In genomic region chr11:64803846-64804345, GRCh38 we compare ENCODE assay signal across 8 cellular contexts. TPM values are rescaled to one million over a fixed set of nuclear protein-coding genes. Genes with fewer than 3 reads are reported as not detected.
A peak's percentile ranks its signal among the peaks of the same experiment; 100 is the strongest.
DNase-seq lines count a peak whose midpoint lies in the region; ATAC-seq, FAIRE-seq and TF ChIP-seq lines count a peak whose summit lies in the region.

No MANE protein-coding gene starts in this region.

- H3K4me1 ChIP-seq in hepatocyte (ENCODE audit: insufficient read depth) (peaks cover 20% of the 10 kb centered on the region), small intestine (ENCODE audit: control insufficient read depth in 2 of 2, insufficient read depth in 1 of 2, low read depth in 1 of 2, low read length in 1 of 2) (peaks cover 0 to 4% of the 10 kb centered on the region in 2 donors)

- CTCF ChIA-PET in activated CD4-positive, alpha-beta memory T cell treated with anti-CD3 and anti-CD28 coated beads, Interleukin-2, amount 10 ng/mL, durations not matched to agents 7 days and 5 days (lab: Charles Lee): interaction anchor here (0.5 to 1.3 kb wide), 3 partner anchors 25 to 471 kb away, joined by 3 to 4 read pairs (median 3); partner anchors contain the start of gene SF1

- H3K27me3 ChIP-seq in hepatocyte (no peaks in the 10 kb centered on the region), small intestine (ENCODE audit: control insufficient read depth in 2 of 2, insufficient read depth in 2 of 2, low read length in 2 of 2) (no peaks in the 10 kb centered on the region)

- peak overlapping the region; percentile 57 for H3K4me3 ChIP-seq in HFF-Myc (replicated peaks; ENCODE audit: low read depth, low read length)
- H3K4me3 ChIP-seq in hepatocyte: peak overlapping the region; percentile 83
- peak overlapping the region in 1 of 2 donors; percentile 66 for H3K4me3 ChIP-seq in small intestine (ENCODE audit: low read depth in 1 of 2, low read length in 2 of 2)

- no peak for FAIRE-seq in small intestine (lab: Jason Lieb, UNC)

- H4K20me1 ChIP-seq in hepatocyte (ENCODE audit: insufficient read depth, poor library complexity, severe bottlenecking): no peaks in the 10 kb centered on the region

- H3K79me2 ChIP-seq in hepatocyte: peaks cover 8% of the 10 kb centered on the region

- H3K4me2 ChIP-seq in hepatocyte: peak overlapping the region; percentile 96

- peaks cover 38% of the 10 kb centered on the region for H3K4me1 Mint-ChIP-seq in activated CD4-positive, alpha-beta memory T cell treated with anti-CD3 and anti-CD28 coated beads, Interleukin-2, amount 10 ng/mL, durations not matched to agents 7 days and 5 days

- no peak for ATAC-seq in HG02973 (IDR thresholded peaks at IDR 0.05; ENCODE audit: unreplicated experiment)

- POLR2A ChIA-PET in activated CD4-positive, alpha-beta memory T cell treated with anti-CD3 and anti-CD28 coated beads, Interleukin-2, amount 10 ng/mL, durations not matched to agents 7 days and 5 days (lab: Charles Lee): interaction anchor here (0.8 to 3.1 kb wide), 10 partner anchors 9 to 693 kb away, joined by 3 to 18 read pairs (median 3); partner anchors contain the start of genes ARL2 and RASGRP2

- 44% methylated on average over 15 of the region's 15 CpGs for WGBS in hepatocyte (ENCODE audit: low lambda C conversion rate, missing lambda C conversion rate)
- WGBS in small intestine, 3 donors: 39 to 42% (median 40%) methylated on average over 15 of the region's 15 CpGs

- peak overlapping the region; percentile 85 for H3K4me3 Mint-ChIP-seq in activated CD4-positive, alpha-beta memory T cell treated with anti-CD3 and anti-CD28 coated beads, Interleukin-2, amount 10 ng/mL, durations not matched to agents 7 days and 5 days

- H3K27me3 Mint-ChIP-seq in activated CD4-positive, alpha-beta memory T cell treated with anti-CD3 and anti-CD28 coated beads, Interleukin-2, amount 10 ng/mL, durations not matched to agents 7 days and 5 days: no peaks in the 10 kb centered on the region

- H3K27ac Mint-ChIP-seq in activated CD4-positive, alpha-beta memory T cell treated with anti-CD3 and anti-CD28 coated beads, Interleukin-2, amount 10 ng/mL, durations not matched to agents 7 days and 5 days: peak overlapping the region; percentile 86

- peak overlapping the region; percentile 98 for H3K27ac ChIP-seq in hepatocyte
- peak overlapping the region; percentile 27 to 89 for H3K27ac ChIP-seq in small intestine (ENCODE audit: low read depth in 1 of 2, low read length in 1 of 2)

- no peak for TF ChIP-seq CTCF in HFF-Myc (IDR thresholded peaks at IDR 0.05; ENCODE audit: low read depth, low read length, missing control alignments)
- no peak for TF ChIP-seq CTCF in hepatocyte (IDR thresholded peaks at IDR 0.05; ENCODE audit: poor library complexity)

- H2AFZ ChIP-seq in hepatocyte: peak overlapping the region; percentile 98

- H3K9me2 ChIP-seq in hepatocyte (replicated peaks; ENCODE audit: insufficient read depth): no peaks in the 10 kb centered on the region

- H3K36me3 ChIP-seq in hepatocyte (replicated peaks; ENCODE audit: insufficient read depth, low read depth) (no peaks in the 10 kb centered on the region), small intestine (ENCODE audit: control insufficient read depth in 2 of 2, insufficient read depth in 2 of 2, low read length in 2 of 2) (no peaks in the 10 kb centered on the region)

- H3K9me3 ChIP-seq in hepatocyte (ENCODE audit: low read depth): no peaks in the 10 kb centered on the region
- H3K9me3 ChIP-seq in small intestine (ENCODE audit: control insufficient read depth, low read depth): no peaks in the 10 kb centered on the region

- no peak for DNase-seq in HFF-Myc (ENCODE audit: extremely low read depth, low read depth)
- no peak for DNase-seq in activated CD4-positive, alpha-beta memory T cell treated with anti-CD3 and anti-CD28 coated beads, Interleukin-2, amount 10 ng/mL, durations not matched to agents 7 days and 5 days
- DNase-seq in hepatocyte (ENCODE audit: low spot score): no peak
- no peak for DNase-seq in small intestine
- no peak for DNase-seq in stimulated activated naive CD4-positive, alpha-beta T cell (lab: John Stamatoyannopoulos, UW)
- no peak for DNase-seq in occipital lobe (lab: John Stamatoyannopoulos, UW)
- DNase-seq in NCI-H187 treated with DMSO at 0.1 percent for 48 hours (lab: John Stamatoyannopoulos, UW): no peak

- peaks cover 33% of the 10 kb centered on the region for H3K36me3 Mint-ChIP-seq in activated CD4-positive, alpha-beta memory T cell treated with anti-CD3 and anti-CD28 coated beads, Interleukin-2, amount 10 ng/mL, durations not matched to agents 7 days and 5 days (ENCODE audit: low read depth)

- no peaks in the 10 kb centered on the region for H3K9me3 Mint-ChIP-seq in activated CD4-positive, alpha-beta memory T cell treated with anti-CD3 and anti-CD28 coated beads, Interleukin-2, amount 10 ng/mL, durations not matched to agents 7 days and 5 days

RNA-seq across cellular contexts. Expression of gene MAP4K2, which starts 0.9 kb away (rescaled TPM):
- total RNA-seq in activated CD4-positive, alpha-beta memory T cell treated with anti-CD3 and anti-CD28 coated beads, Interleukin-2, amount 10 ng/mL, durations not matched to agents 7 days and 5 days: 10 to 100 TPM; 95.6 to 98.0 TPM
- total RNA-seq in hepatocyte (7.8 and 23.5 TPM in 2 replicates), occipital lobe (9.8 TPM)
- polyA plus RNA-seq in hepatocyte (9.0 and 13.2 TPM in 2 replicates), small intestine (10 to 100 TPM in 1 of 3 donors, 1 to 10 TPM in 2; 9.2 to 13.6 (median 9.7) TPM)

RNA-seq across cellular contexts. Expression of gene MEN1, which starts 6.5 kb away (rescaled TPM):
- 10 to 100 TPM; 32.5 to 33.4 TPM for total RNA-seq in activated CD4-positive, alpha-beta memory T cell treated with anti-CD3 and anti-CD28 coated beads, Interleukin-2, amount 10 ng/mL, durations not matched to agents 7 days and 5 days
- total RNA-seq in hepatocyte: 14.1 and 18.6 TPM in 2 replicates
- 49.1 and 49.9 TPM in 2 replicates for polyA plus RNA-seq in hepatocyte
- 10 to 100 TPM; 17.6 to 27.1 (median 23.4) TPM for polyA plus RNA-seq in small intestine
- total RNA-seq in occipital lobe: 17.2 TPM

RNA-seq across cellular contexts. Expression of gene SF1, which starts 25.6 kb away (rescaled TPM):
- 100 to 1,000 TPM; 385 to 390 TPM for total RNA-seq in activated CD4-positive, alpha-beta memory T cell treated with anti-CD3 and anti-CD28 coated beads, Interleukin-2, amount 10 ng/mL, durations not matched to agents 7 days and 5 days
- 126 and 163 TPM in 2 replicates for total RNA-seq in hepatocyte
- polyA plus RNA-seq in hepatocyte: 138 and 157 TPM in 2 replicates
- polyA plus RNA-seq in small intestine: 10 to 100 TPM; 69.8 to 90.3 (median 76.7) TPM
- total RNA-seq in occipital lobe: 80.0 TPM

RNA-seq across cellular contexts. Expression of gene CDC42BPG, which starts 40.6 kb away (rescaled TPM):
- total RNA-seq in activated CD4-positive, alpha-beta memory T cell treated with anti-CD3 and anti-CD28 coated beads, Interleukin-2, amount 10 ng/mL, durations not matched to agents 7 days and 5 days: under 1 TPM; 0.65 to 0.70 TPM
- total RNA-seq in hepatocyte: 6.5 and 8.4 TPM in 2 replicates
- polyA plus RNA-seq in hepatocyte: 3.1 and 5.5 TPM in 2 replicates
- 10 to 100 TPM; 12.1 to 36.5 (median 27.0) TPM for polyA plus RNA-seq in small intestine
- 0.16 TPM for total RNA-seq in occipital lobe

RNA-seq across cellular contexts. Expression of gene PYGM, which starts 44.1 kb away (rescaled TPM):
- total RNA-seq in activated CD4-positive, alpha-beta memory T cell treated with anti-CD3 and anti-CD28 coated beads, Interleukin-2, amount 10 ng/mL, durations not matched to agents 7 days and 5 days: 1 to 10 TPM; 3.1 to 4.0 TPM
- total RNA-seq in hepatocyte (1.9 and 2.0 TPM in 2 replicates), occipital lobe (1.2 TPM)
- polyA plus RNA-seq in hepatocyte (4.0 and 5.7 TPM in 2 replicates), small intestine (1 to 10 TPM in 2 of 3 donors, under 1 TPM in 1; 0.54 to 1.5 (median 1.1) TPM)
